ENCODE assay signal across 9 cellular contexts in genomic region chr6:159981171-159981571, GRCh38. TPM values are rescaled to one million over a fixed set of nuclear protein-coding genes. Genes with fewer than 3 reads are reported as not detected.
A peak's percentile ranks its signal among the peaks of the same experiment; 100 is the strongest.
DNase-seq lines count a peak whose midpoint lies in the region; FAIRE-seq and TF ChIP-seq lines count a peak whose summit lies in the region.
"Had no signal": no experiment of that assay in that cellular context is flagged by ENCODE, and none has a peak within 500 bp of the region (broad histone marks: within the 10 kb centered on the region; RNA-seq: fewer than 3 reads in every experiment).

No MANE protein-coding gene starts in this region.

- no peak for FAIRE-seq in H54 (lab: Jason Lieb, UNC)
- FAIRE-seq: endometrium had no signal

- DNase-seq in GM12864 (ENCODE audit: low read depth) (no peak), prostate gland (ENCODE audit: low spot score) (no peak), NCI-H524 treated with DMSO at 0.1 percent for 48 hours (lab: John Stamatoyannopoulos, UW) (no peak), H54 (ENCODE audit: insufficient read length, low spot score) (no peak), hepatic stellate cell (ENCODE audit: low spot score) (no peak), Karpas-422 (no peak)
- DNase-seq in effector memory CD4-positive, alpha-beta T cell, result no peak

- intact Hi-C loops in prostate gland (cut with DNase I), result no loop called here

- 0 out of 2 replicates have a peak overlapping the region, but pooled peaks have one; percentile 26 for H2AFZ ChIP-seq in OCI-LY3 (ENCODE audit: low read depth, low read length)
- no peak overlapping the region for H2AFZ ChIP-seq in Karpas-422 (ENCODE audit: low read length)

- H3K4me3 ChIP-seq in GM12864 (ENCODE audit: low read depth, low read length), result peak overlapping the region; percentile 39
- H3K4me3 ChIP-seq in OCI-LY3 (ENCODE audit: low read length), result peak overlapping the region; percentile 69
- H3K4me3 ChIP-seq in effector memory CD4-positive, alpha-beta T cell (ENCODE audit: insufficient read depth, low read depth, low read length, poor library complexity, severe bottlenecking), result peak overlapping the region; percentile 32
- no peak overlapping the region for H3K4me3 ChIP-seq in prostate gland
- H3K4me3 ChIP-seq in Karpas-422 (ENCODE audit: low read length), result no peak overlapping the region

- H3K4me2 ChIP-seq in OCI-LY3 (ENCODE audit: low read length), result peak overlapping the region; percentile 84
- H3K4me2 ChIP-seq in Karpas-422 (ENCODE audit: low read depth, low read length, poor library complexity, severe bottlenecking), result no peak overlapping the region

- H3K79me2 ChIP-seq in OCI-LY3 (ENCODE audit: low read length) (peaks cover 92% of the 10 kb centered on the region), Karpas-422 (ENCODE audit: low read length) (no peaks in the 10 kb centered on the region)

- H3K9me3 ChIP-seq in OCI-LY3 (ENCODE audit: insufficient read depth, low read length) (no peaks in the 10 kb centered on the region), prostate gland (no peaks in the 10 kb centered on the region), Karpas-422 (ENCODE audit: low read length) (no peaks in the 10 kb centered on the region)
- no peaks in the 10 kb centered on the region for H3K9me3 ChIP-seq in effector memory CD4-positive, alpha-beta T cell (ENCODE audit: control insufficient read depth, low read length)

- H3K4me1 ChIP-seq in OCI-LY3 (ENCODE audit: low read length), result peaks cover 52% of the 10 kb centered on the region
- peaks cover 61% of the 10 kb centered on the region for H3K4me1 ChIP-seq in effector memory CD4-positive, alpha-beta T cell (ENCODE audit: control insufficient read depth, insufficient read depth, low read length, poor library complexity, severe bottlenecking)
- H3K4me1 ChIP-seq in prostate gland (replicated peaks), result peaks cover 22% of the 10 kb centered on the region
- H3K4me1 ChIP-seq in Karpas-422 (ENCODE audit: low read length), result peaks cover 31% of the 10 kb centered on the region

- H3K9ac ChIP-seq in OCI-LY3 (ENCODE audit: low read length) (peak overlapping the region; percentile 48; the same call in 1 of the 2 replicates), Karpas-422 (ENCODE audit: low read length) (no peak overlapping the region)

- H3K9me2 ChIP-seq in Karpas-422 (replicated peaks; ENCODE audit: insufficient read depth, low read length), result no peaks in the 10 kb centered on the region

- TF ChIP-seq POLR2A in prostate gland (IDR thresholded peaks at IDR 0.05) (no peak), H54 (IDR thresholded peaks at IDR 0.05; ENCODE audit: low read depth, low read length) (no peak)

- H4K20me1 ChIP-seq in OCI-LY3 (ENCODE audit: insufficient read depth, low read length), result peaks cover 17% of the 10 kb centered on the region; the same call in 1 of the 2 replicates
- H4K20me1 ChIP-seq in Karpas-422 (ENCODE audit: insufficient read depth, low read depth, low read length), result peaks cover 89% of the 10 kb centered on the region

- 70% methylated on average over 8 of the region's 8 CpGs for WGBS in prostate gland

- TF ChIP-seq CTCF in GM12864 (IDR thresholded peaks at IDR 0.05; ENCODE audit: low read depth, low read length, missing control alignments), result no peak
- TF ChIP-seq CTCF in OCI-LY3 (IDR thresholded peaks at IDR 0.05; ENCODE audit: low read depth, low read length), result no peak
- TF ChIP-seq CTCF in prostate gland (IDR thresholded peaks at IDR 0.05), result no peak

- no peaks in the 10 kb centered on the region for H3K27me3 ChIP-seq in OCI-LY3 (ENCODE audit: low read depth, low read length)
- H3K27me3 ChIP-seq in effector memory CD4-positive, alpha-beta T cell (replicated peaks; ENCODE audit: control insufficient read depth, insufficient read depth, low read length, poor library complexity, severe bottlenecking), result no peaks in the 10 kb centered on the region
- no peaks in the 10 kb centered on the region for H3K27me3 ChIP-seq in prostate gland (replicated peaks; ENCODE audit: insufficient read depth)
- H3K27me3 ChIP-seq in Karpas-422 (ENCODE audit: low read length), result no peaks in the 10 kb centered on the region

- H3K27ac ChIP-seq in OCI-LY3 (ENCODE audit: low read length), result peak overlapping the region; percentile 6; the same call in 1 of the 2 replicates
- H3K27ac ChIP-seq in effector memory CD4-positive, alpha-beta T cell (ENCODE audit: insufficient read depth, low read length, poor library complexity, severe bottlenecking), result peak overlapping the region; percentile 63
- H3K27ac ChIP-seq in prostate gland, result peak overlapping the region; percentile 20 to 31
- no peak overlapping the region for H3K27ac ChIP-seq in Karpas-422 (ENCODE audit: low read length)

- H3K36me3 ChIP-seq in OCI-LY3 (replicated peaks; ENCODE audit: low read depth, low read length) (no peaks in the 10 kb centered on the region), prostate gland (no peaks in the 10 kb centered on the region), Karpas-422 (ENCODE audit: insufficient read depth, low read length) (no peaks in the 10 kb centered on the region)
- no peaks in the 10 kb centered on the region for H3K36me3 ChIP-seq in effector memory CD4-positive, alpha-beta T cell (ENCODE audit: control insufficient read depth, insufficient read depth, low read length)

RNA-seq across cellular contexts. Expression of gene IGF2R, which starts 12.3 kb away (rescaled TPM):
- total RNA-seq in prostate gland, result 10 to 100 TPM; 60.3 to 91.3 TPM
- 9.6 and 10.5 TPM in 2 replicates for total RNA-seq in Karpas-422 (2014; rRNA removed; shearing (Covaris generic); ENCODE audit: low replicate concordance)

Comparison
In these comparisons a context has a peak if more than half of its experiments do, and no peak if none do; other contexts are left out.
1. H3K4me3 ChIP-seq: peak in GM12864 (single experiment), OCI-LY3 (single experiment) and effector memory CD4-positive, alpha-beta T cell (single experiment); none in prostate gland (0 of 2) and Karpas-422 (single experiment).